ENCODE assay signal across 12 cellular contexts in the genomic region with DNA sequence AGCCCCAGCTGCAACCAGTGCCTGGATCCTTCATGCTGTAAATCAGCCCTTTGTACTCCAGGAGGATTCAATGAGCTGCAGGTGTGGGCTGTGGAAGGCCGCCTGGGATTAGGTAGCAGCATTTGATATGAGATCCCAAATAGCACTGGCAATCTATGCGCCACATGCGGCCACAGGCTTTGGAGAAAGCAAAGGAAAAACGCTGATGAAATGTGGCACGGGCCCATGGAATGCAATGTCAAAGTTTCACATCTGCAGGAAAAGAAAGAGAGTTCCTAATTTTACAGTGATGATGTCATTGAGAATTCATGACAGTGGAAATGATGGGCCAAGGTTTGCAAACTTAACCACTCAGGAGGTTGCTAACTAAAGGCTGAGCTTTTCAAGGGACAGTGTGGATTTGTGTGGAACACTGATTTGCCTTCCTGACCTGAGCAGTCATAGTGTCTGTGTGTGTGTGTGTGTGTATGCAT.
DNase-seq lines count a peak whose midpoint lies in the region; ATAC-seq, FAIRE-seq and TF ChIP-seq lines count a peak whose summit lies in the region.
"Had no signal": no experiment of that assay in that cellular context is flagged by ENCODE, and none has a peak within 500 bp of the region (broad histone marks: within the 10 kb centered on the region; RNA-seq: fewer than 3 reads in every experiment).

No MANE protein-coding gene starts in this region.

- H3K4me1 ChIP-seq in GM23338 (ENCODE audit: insufficient read depth), result 0 out of 2 replicates have a peak, but pooled peaks cover 4% of the 10 kb centered on the region
- H3K4me1 ChIP-seq in BE2C, result no peaks in the 10 kb centered on the region

- no peaks in the 10 kb centered on the region for H3K79me2 ChIP-seq in GM23338 (replicated peaks; ENCODE audit: insufficient read depth)

- POLR2A ChIA-PET in RWPE1 (lab: Yijun Ruan, JAX; ENCODE audit: low non-redundant PET), result no interaction called here

- no peaks in the 10 kb centered on the region for H3F3A ChIP-seq in GM23338 (replicated peaks; ENCODE audit: low read depth)

- no peaks in the 10 kb centered on the region for H3K27me3 ChIP-seq in GM23338 (ENCODE audit: insufficient read depth)
- no peaks in the 10 kb centered on the region; the same call in 1 of the 2 replicates for H3K27me3 ChIP-seq in BE2C
- H3K27me3 ChIP-seq: ascending aorta had no signal

- TF ChIP-seq POLR2A in GM12891 (IDR thresholded peaks at IDR 0.05; ENCODE audit: low read depth, low read length), result no peak

- no peaks in the 10 kb centered on the region for H3K36me3 ChIP-seq in GM23338 (ENCODE audit: insufficient read depth)
- H3K36me3 ChIP-seq in BE2C, result no peaks in the 10 kb centered on the region
- H3K36me3 ChIP-seq: ascending aorta had no signal

- H3K36me3 Mint-ChIP-seq in GM23338 (ENCODE audit: low read depth), result no peaks in the 10 kb centered on the region

- no peaks in the 10 kb centered on the region for H3K9me2 ChIP-seq in GM23338 (ENCODE audit: insufficient read depth)

- FAIRE-seq in GM12891 (lab: Jason Lieb, UNC), result no peak
- FAIRE-seq: G401.6 had no signal

- H3K27ac Mint-ChIP-seq in GM23338, result no peak overlapping the region
- H3K27ac Mint-ChIP-seq: activated CD4-positive, alpha-beta T cell treated with anti-CD3 and anti-CD28 coated beads, Interleukin-2, amount 10 ng/mL, durations not matched to agents 7 days and 5 days had no signal

- DNase-seq in GM23338 (ENCODE audit: low spot score), result peak; percentile 18
- no peak for DNase-seq in RWPE1 (ENCODE audit: low spot score)
- DNase-seq in glomerular visceral epithelial cell (ENCODE audit: extremely low spot score), result peak; percentile 30
- peak; percentile 72 for DNase-seq in sciatic nerve (ENCODE audit: low spot score)
- no peak for DNase-seq in BE2C
- DNase-seq in NCI-H345 (lab: John Stamatoyannopoulos, UW), result no peak
- no peak for DNase-seq in GM12891 (ENCODE audit: insufficient read length, low spot score)
- DNase-seq: activated CD4-positive, alpha-beta T cell treated with anti-CD3 and anti-CD28 coated beads, Interleukin-2, amount 10 ng/mL, durations not matched to agents 7 days and 5 days had no signal

- no peaks in the 10 kb centered on the region for H4K20me1 ChIP-seq in GM23338 (replicated peaks; ENCODE audit: insufficient read depth)

- no peak overlapping the region for H3K4me2 ChIP-seq in GM23338

- no peak overlapping the region for H3K4me3 ChIP-seq in GM23338
- H3K4me3 ChIP-seq in BE2C (ENCODE audit: low read depth, low read length), result no peak overlapping the region
- H3K4me3 ChIP-seq: ascending aorta had no signal

- H3K9me3 Mint-ChIP-seq in GM23338, result no peaks in the 10 kb centered on the region
- H3K9me3 Mint-ChIP-seq: activated CD4-positive, alpha-beta T cell treated with anti-CD3 and anti-CD28 coated beads, Interleukin-2, amount 10 ng/mL, durations not matched to agents 7 days and 5 days had no signal

- H3K4me3 Mint-ChIP-seq in GM23338, result no peak overlapping the region
- H3K4me3 Mint-ChIP-seq: activated CD4-positive, alpha-beta T cell treated with anti-CD3 and anti-CD28 coated beads, Interleukin-2, amount 10 ng/mL, durations not matched to agents 7 days and 5 days had no signal

- CTCF ChIA-PET in RWPE1 (lab: Yijun Ruan, JAX), result interaction anchor here (0.6 kb wide), 1 partner anchor 9 kb away, joined by 8 read pairs; no protein-coding TSS in a partner anchor

- intact Hi-C loops in sciatic nerve (cut with DNase I), result no loop called here

- peaks cover 13% of the 10 kb centered on the region; the same call in 2 of the 3 replicates for H3K4me1 Mint-ChIP-seq in GM23338
- H3K4me1 Mint-ChIP-seq: activated CD4-positive, alpha-beta T cell treated with anti-CD3 and anti-CD28 coated beads, Interleukin-2, amount 10 ng/mL, durations not matched to agents 7 days and 5 days had no signal

- H3K27ac ChIP-seq in GM23338 (ENCODE audit: low read depth), result no peak overlapping the region
- peak overlapping the region; percentile 76 for H3K27ac ChIP-seq in RWPE1
- H3K27ac ChIP-seq: ascending aorta, HL-60 had no signal

- peak overlapping the region; percentile 65; the same call in 1 of the 2 replicates for H2AFZ ChIP-seq in GM23338

- H3K9me3 ChIP-seq in BE2C, result no peaks in the 10 kb centered on the region
- H3K9me3 ChIP-seq: ascending aorta had no signal

- ATAC-seq in GM23338 (peak; percentile 64; the same call in 2 of the 3 replicates), sciatic nerve (peak; percentile 87), HG02884 (IDR thresholded peaks at IDR 0.05; ENCODE audit: unreplicated experiment) (no peak)

- TF ChIP-seq CTCF in GM23338 (conservative IDR thresholded peaks at IDR 0.05; ENCODE audit: low read depth in 2 of 2) (no peak), RWPE1 (conservative IDR thresholded peaks at IDR 0.05; ENCODE audit: low read depth) (no peak), BE2C (IDR thresholded peaks at IDR 0.05; ENCODE audit: low read depth, low read length) (no peak)

- H3K27me3 Mint-ChIP-seq in GM23338 (ENCODE audit: insufficient read depth, low read depth, poor library complexity), result peaks cover 2% of the 10 kb centered on the region
- H3K27me3 Mint-ChIP-seq: activated CD4-positive, alpha-beta T cell treated with anti-CD3 and anti-CD28 coated beads, Interleukin-2, amount 10 ng/mL, durations not matched to agents 7 days and 5 days had no signal

TF ChIP-seq in GM12891, 5 proteins besides CTCF, POLR2A, EP300 and RAD21:
- TF ChIP-seq POLR2AphosphoS5 (IDR thresholded peaks at IDR 0.05; ENCODE audit: low read depth, low read length), result no peak
TF ChIP-seq in GM12891: peak in this region for 0.

Comparison
In these comparisons a context has a peak if more than half of its experiments do, and no peak if none do; other contexts are left out.
1. DNase-seq: peak in GM23338 (single experiment), glomerular visceral epithelial cell (single experiment) and sciatic nerve (single experiment); none in RWPE1 (single experiment), BE2C (single experiment), NCI-H345 (single experiment) and GM12891 (single experiment).